9 cellular contexts compared by ENCODE assay signal in the genomic region with DNA sequence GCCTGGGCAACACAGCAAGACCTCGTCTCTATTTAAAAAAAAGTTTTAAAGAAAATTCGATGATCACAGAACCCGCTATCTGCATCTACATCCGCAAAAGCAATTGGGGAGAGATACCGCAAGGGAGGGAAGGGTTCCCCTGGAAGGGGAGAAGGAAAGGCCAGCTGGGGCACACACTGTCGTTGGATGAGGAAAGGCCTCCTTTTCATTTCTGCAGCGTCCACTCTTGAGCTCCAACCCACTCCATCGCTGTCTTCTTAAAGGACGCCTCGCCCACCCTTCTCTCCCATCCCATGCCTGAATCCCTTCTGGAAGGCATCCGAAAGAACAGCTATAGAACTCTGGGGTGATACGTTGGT. TPM values are rescaled to one million over a fixed set of nuclear protein-coding genes. Genes with fewer than 3 reads are reported as not detected.
DNase-seq lines count a peak whose midpoint lies in the region; ATAC-seq, FAIRE-seq and TF ChIP-seq lines count a peak whose summit lies in the region.
"Had no signal": no experiment of that assay in that cellular context is flagged by ENCODE, and none has a peak within 500 bp of the region (broad histone marks: within the 10 kb centered on the region; RNA-seq: fewer than 3 reads in every experiment).

No MANE protein-coding gene starts in this region.

- FAIRE-seq in small intestine (lab: Jason Lieb, UNC): no peak

- H3K4me1 ChIP-seq in small intestine (ENCODE audit: control insufficient read depth in 2 of 2, insufficient read depth in 1 of 2, low read depth in 1 of 2, low read length in 1 of 2): peaks cover 0 to 3% of the 10 kb centered on the region in 2 donors

- H3K27ac Mint-ChIP-seq in T-helper 2 cell treated with Interferon-gamma antibody and Interleukin-4, amounts not matched to agents 5 μg/mL and 100 μg/mL, for 36 hours: no peak overlapping the region
- H3K27ac Mint-ChIP-seq: stimulated activated effector memory CD8-positive, alpha-beta T cell treated with anti-CD3 and anti-CD28 coated beads, Interleukin-12 subunit alpha, Interleukin-12 subunit beta, amount 100 ng/mL, for 72 hours had no signal

- no peak overlapping the region for H3K4me3 Mint-ChIP-seq in T-helper 2 cell treated with Interferon-gamma antibody and Interleukin-4, amounts not matched to agents 5 μg/mL and 100 μg/mL, for 36 hours
- H3K4me3 Mint-ChIP-seq: stimulated activated effector memory CD8-positive, alpha-beta T cell treated with anti-CD3 and anti-CD28 coated beads, Interleukin-12 subunit alpha, Interleukin-12 subunit beta, amount 100 ng/mL, for 72 hours had no signal

- peaks cover 17% of the 10 kb centered on the region for H3K27me3 ChIP-seq in H7 (ENCODE audit: control insufficient read depth, insufficient read depth, low read length)
- H3K27me3 ChIP-seq in small intestine (ENCODE audit: control insufficient read depth in 2 of 2, insufficient read depth in 2 of 2, low read length in 2 of 2): peaks cover 0 to 8% of the 10 kb centered on the region in 2 donors

- H3K9me3 ChIP-seq in iPS-18c (ENCODE audit: control insufficient read depth, insufficient read depth, low read length) (no peaks in the 10 kb centered on the region), small intestine (ENCODE audit: control insufficient read depth, low read depth) (no peaks in the 10 kb centered on the region)

- peaks cover 30% of the 10 kb centered on the region for H3K4me1 Mint-ChIP-seq in T-helper 2 cell treated with Interferon-gamma antibody and Interleukin-4, amounts not matched to agents 5 μg/mL and 100 μg/mL, for 36 hours (ENCODE audit: low read depth)

- H3K4me3 ChIP-seq in H7 (ENCODE audit: insufficient read depth, low read depth, low read length) (peak overlapping the region; percentile 67), iPS-18c (ENCODE audit: insufficient read depth, low read depth, low read length) (peak overlapping the region; percentile 70), small intestine (ENCODE audit: low read depth in 1 of 2, low read length in 2 of 2) (peak overlapping the region; percentile 44 to 46)

- peaks cover 4% of the 10 kb centered on the region for H3K9me3 Mint-ChIP-seq in T-helper 2 cell treated with Interferon-gamma antibody and Interleukin-4, amounts not matched to agents 5 μg/mL and 100 μg/mL, for 36 hours

- H3K36me3 ChIP-seq in H7 (replicated peaks; ENCODE audit: control insufficient read depth, insufficient read depth, low read length) (peaks cover 9% of the 10 kb centered on the region; the same call in 1 of the 2 replicates), small intestine (ENCODE audit: control insufficient read depth in 2 of 2, insufficient read depth in 2 of 2, low read length in 2 of 2) (peaks cover 0 to under 1% of the 10 kb centered on the region in 2 donors)

- H3K36me3 Mint-ChIP-seq in T-helper 2 cell treated with Interferon-gamma antibody and Interleukin-4, amounts not matched to agents 5 μg/mL and 100 μg/mL, for 36 hours (ENCODE audit: low read depth): peaks cover 26% of the 10 kb centered on the region

- ATAC-seq in GM21526 (IDR thresholded peaks at IDR 0.05; ENCODE audit: low FRiP score, unreplicated experiment) (no peak), HG02852 (IDR thresholded peaks at IDR 0.05; ENCODE audit: unreplicated experiment) (no peak), HG02571 (IDR thresholded peaks at IDR 0.05; ENCODE audit: unreplicated experiment) (no peak)

- TF ChIP-seq CTCF in VCaP (conservative IDR thresholded peaks at IDR 0.05): no peak

- DNase-seq in H7: no peak
- no peak for DNase-seq in small intestine
- DNase-seq in T-helper 2 cell treated with Interferon-gamma antibody and Interleukin-4, amounts not matched to agents 5 μg/mL and 100 μg/mL, for 36 hours (ENCODE audit: low spot score): no peak

- WGBS in small intestine, 3 donors: 35 to 46% (median 38%) methylated on average over 12 of the region's 12 CpGs

- H3K27ac ChIP-seq in VCaP (peak overlapping the region; percentile 62; the same call in 1 of the 2 replicates), small intestine (ENCODE audit: low read depth in 1 of 2, low read length in 1 of 2) (peak overlapping the region in 1 of 2 donors; percentile 41)

- peaks cover 12% of the 10 kb centered on the region for H3K27me3 Mint-ChIP-seq in T-helper 2 cell treated with Interferon-gamma antibody and Interleukin-4, amounts not matched to agents 5 μg/mL and 100 μg/mL, for 36 hours (ENCODE audit: low read depth)

RNA-seq across cellular contexts. Expression of gene PRKCG, which starts 3.2 kb away (rescaled TPM):
- 1.1 and 1.7 TPM in 2 replicates for total RNA-seq in H7 (2014; rRNA removed; shearing (Covaris generic))
- under 1 TPM in 1 of 3 donors, not detected in 2; 0.07 TPM for polyA plus RNA-seq in small intestine

RNA-seq across cellular contexts. Expression of gene MYADM, which starts 11.1 kb away (rescaled TPM):
- 37.5 and 44.9 TPM in 2 replicates for total RNA-seq in H7 (2014; rRNA removed; shearing (Covaris generic))
- 10 to 100 TPM in 1 of 3 donors, 1 to 10 TPM in 2; 2.2 to 41.3 (median 4.3) TPM for polyA plus RNA-seq in small intestine

RNA-seq across cellular contexts. Expression of gene CACNG7, which starts 30.3 kb away (rescaled TPM):
- 3.8 and 4.5 TPM in 2 replicates for total RNA-seq in H7 (2014; rRNA removed; shearing (Covaris generic))
- under 1 TPM in 1 of 3 donors, not detected in 2; 0.79 TPM for polyA plus RNA-seq in small intestine

RNA-seq across cellular contexts. Expression of gene NLRP12, which starts 54.7 kb away (rescaled TPM):
- 12.7 and 16.1 TPM in 2 replicates for total RNA-seq in H7 (2014; rRNA removed; shearing (Covaris generic))
- polyA plus RNA-seq in small intestine: under 1 TPM in 1 of 3 donors, not detected in 2; 0.09 TPM
